8 cellular contexts compared by ENCODE assay signal in the genomic region with DNA sequence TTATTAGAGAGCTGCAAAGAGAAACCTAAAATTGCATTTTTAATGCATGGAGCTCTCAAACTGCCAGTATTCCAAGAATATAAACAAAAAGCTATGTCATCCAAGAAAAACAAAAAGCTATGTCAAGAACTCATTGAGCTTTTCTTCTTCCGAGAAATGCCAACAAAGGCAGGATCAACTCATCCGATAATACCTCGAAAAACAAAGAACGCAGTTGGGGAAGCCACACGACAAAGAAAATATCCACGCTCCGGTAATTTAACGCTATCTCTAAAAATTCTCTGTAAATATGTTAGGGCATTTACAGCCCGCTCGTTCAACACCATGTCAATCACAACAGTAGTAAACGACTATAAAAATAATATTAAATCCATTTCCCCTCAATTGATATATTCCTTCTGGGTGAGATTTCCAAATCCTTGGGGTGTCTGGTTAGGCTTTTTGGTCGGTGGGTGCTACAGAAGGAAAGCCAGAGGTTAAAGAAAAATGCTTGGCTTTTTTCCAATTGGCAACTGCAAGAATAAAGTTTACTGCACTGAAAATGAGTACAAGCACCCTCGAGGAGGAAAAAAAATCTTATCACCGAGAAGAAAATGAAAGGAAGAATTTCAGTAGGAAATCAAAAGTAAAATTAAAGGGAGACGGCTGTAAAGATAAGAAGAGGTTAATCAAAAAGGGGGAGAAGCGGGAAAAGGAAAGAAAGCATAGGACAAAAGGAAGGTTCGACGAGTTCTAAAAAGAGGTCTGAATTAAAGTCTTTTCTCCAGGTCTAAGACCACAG. TPM values are rescaled to one million over a fixed set of nuclear protein-coding genes. Genes with fewer than 3 reads are reported as not detected.
DNase-seq lines count a peak whose midpoint lies in the region; ATAC-seq and TF ChIP-seq lines count a peak whose summit lies in the region.

No MANE protein-coding gene starts in this region.

- H3K4me3 ChIP-seq in BE2C (ENCODE audit: low read depth, low read length) (peak overlapping the region; percentile 93), gastrocnemius medialis (peak overlapping the region; percentile 87 to 99 (median 92))

- no peaks in the 10 kb centered on the region for H3K9me3 Mint-ChIP-seq in WTC11
- peaks cover 21% of the 10 kb centered on the region for H3K9me3 Mint-ChIP-seq in glutamatergic neuron (ENCODE audit: unreplicated experiment)

- H3K27ac Mint-ChIP-seq in WTC11 (peak overlapping the region; percentile 100), glutamatergic neuron (ENCODE audit: unreplicated experiment) (peak overlapping the region; percentile 100)

- ATAC-seq in WTC11 (no peak), gastrocnemius medialis (no peak), GM18909 (IDR thresholded peaks at IDR 0.05; ENCODE audit: poor library complexity, unreplicated experiment) (no peak), HG03571 (IDR thresholded peaks at IDR 0.05; ENCODE audit: unreplicated experiment) (no peak), GM21390 (IDR thresholded peaks at IDR 0.05; ENCODE audit: unreplicated experiment) (no peak)

- H3K9me3 ChIP-seq in BE2C, result no peaks in the 10 kb centered on the region
- H3K9me3 ChIP-seq in gastrocnemius medialis, result no peaks in the 10 kb centered on the region

- H3K27me3 ChIP-seq in BE2C, result no peaks in the 10 kb centered on the region
- H3K27me3 ChIP-seq in gastrocnemius medialis, result no peaks in the 10 kb centered on the region

- CTCF ChIA-PET in HEK293T (lab: Yijun Ruan, JAX), result no interaction called here
- CTCF ChIA-PET in WTC11 (lab: Charles Lee), result no interaction called here

- POLR2A ChIA-PET in HEK293T (lab: Yijun Ruan, JAX), result interaction anchor here (0.7 to 1.4 kb wide), 6 partner anchors 9 to 112 kb away, joined by 3 to 14 read pairs (median 3); a partner anchor contains a TSS
- POLR2A ChIA-PET in WTC11 (lab: Charles Lee), result interaction anchor here (0.6 to 2.4 kb wide), 5 partner anchors 10 to 333 kb away, joined by 4 to 18 read pairs (median 5); a partner anchor contains a TSS

- H3K27me3 Mint-ChIP-seq in WTC11 (ENCODE audit: low read depth), result peaks cover 4% of the 10 kb centered on the region
- H3K27me3 Mint-ChIP-seq in glutamatergic neuron (ENCODE audit: unreplicated experiment), result peaks cover 16% of the 10 kb centered on the region

- peak overlapping the region; percentile 94 to 99 (median 95) for H3K27ac ChIP-seq in gastrocnemius medialis

- H3K4me1 ChIP-seq in BE2C, result no peaks in the 10 kb centered on the region
- H3K4me1 ChIP-seq in gastrocnemius medialis, result peaks cover 25 to 34% of the 10 kb centered on the region in 2 donors

- no peak for DNase-seq in BE2C
- no peak for DNase-seq in HEK293T (ENCODE audit: extremely low spot score)
- DNase-seq in WTC11 (ENCODE audit: low spot score), result no peak
- no peak for DNase-seq in glutamatergic neuron
- no peak for DNase-seq in gastrocnemius medialis

- intact Hi-C loops in gastrocnemius medialis (cut with DNase I; ENCODE audit: low total_unique reads), result loop anchor here (1.0 to 5.0 kb wide), 8 partner anchors 10 to 883 kb away; a partner anchor contains a TSS

- H3K4me1 Mint-ChIP-seq in WTC11 (peaks cover 40% of the 10 kb centered on the region), glutamatergic neuron (ENCODE audit: low read depth, unreplicated experiment) (peaks cover 10% of the 10 kb centered on the region)

- H3K36me3 ChIP-seq in BE2C (no peaks in the 10 kb centered on the region; the same call in 1 of the 2 replicates), gastrocnemius medialis (no peaks in the 10 kb centered on the region)

- H3K36me3 Mint-ChIP-seq in WTC11 (peaks cover 14% of the 10 kb centered on the region; the same call in 1 of the 2 replicates), glutamatergic neuron (ENCODE audit: unreplicated experiment) (peaks cover 4% of the 10 kb centered on the region)

- H3K4me3 Mint-ChIP-seq in WTC11, result peak overlapping the region; percentile 97
- peak overlapping the region; percentile 89 for H3K4me3 Mint-ChIP-seq in glutamatergic neuron (ENCODE audit: unreplicated experiment)

- TF ChIP-seq POLR2A in gastrocnemius medialis (IDR thresholded peaks at IDR 0.05), result no peak

- no peak for TF ChIP-seq CTCF in BE2C (IDR thresholded peaks at IDR 0.05; ENCODE audit: low read depth, low read length)
- TF ChIP-seq CTCF in WTC11 (IDR thresholded peaks at IDR 0.05), result no peak
- TF ChIP-seq CTCF in glutamatergic neuron (IDR thresholded peaks at IDR 0.05; ENCODE audit: partially characterized antibody, unreplicated experiment), result no peak
- no peak for TF ChIP-seq CTCF in gastrocnemius medialis (IDR thresholded peaks at IDR 0.05 in 4 of 5, conservative IDR thresholded peaks at IDR 0.05 in 1 of 5)

- in situ Hi-C loops in gastrocnemius medialis (cut with MboI; ENCODE audit: low sequenced_read_pairs in 4 of 4), result no loop called here

TF ChIP-seq in HEK293T, 16 proteins besides CTCF, POLR2A, EP300 and RAD21 (continues in another document):
- TF ChIP-seq FOXK2 (IDR thresholded peaks at IDR 0.05) (no peak), L3MBTL2 (conservative IDR thresholded peaks at IDR 0.05) (0 out of 2 replicates have a peak, but pooled peaks have one; percentile 28), ARNT (IDR thresholded peaks at IDR 0.05) (no peak), TARDBP (IDR thresholded peaks at IDR 0.05) (no peak), BHLHE40 (IDR thresholded peaks at IDR 0.05; ENCODE audit: borderline replicate concordance) (no peak), CTBP1 (IDR thresholded peaks at IDR 0.05; ENCODE audit: borderline replicate concordance) (0 out of 2 replicates have a peak, but pooled peaks have one; percentile 31), LEF1 (IDR thresholded peaks at IDR 0.05; ENCODE audit: borderline replicate concordance) (no peak), FOXM1 (IDR thresholded peaks at IDR 0.05; ENCODE audit: borderline replicate concordance) (no peak), HDGF (IDR thresholded peaks at IDR 0.05; ENCODE audit: borderline replicate concordance) (no peak), SP1 (IDR thresholded peaks at IDR 0.05) (no peak), NFRKB (IDR thresholded peaks at IDR 0.05) (no peak), ELF4 (IDR thresholded peaks at IDR 0.05) (no peak), SUZ12 (IDR thresholded peaks at IDR 0.05) (no peak)
- TF ChIP-seq, protein P1, sequence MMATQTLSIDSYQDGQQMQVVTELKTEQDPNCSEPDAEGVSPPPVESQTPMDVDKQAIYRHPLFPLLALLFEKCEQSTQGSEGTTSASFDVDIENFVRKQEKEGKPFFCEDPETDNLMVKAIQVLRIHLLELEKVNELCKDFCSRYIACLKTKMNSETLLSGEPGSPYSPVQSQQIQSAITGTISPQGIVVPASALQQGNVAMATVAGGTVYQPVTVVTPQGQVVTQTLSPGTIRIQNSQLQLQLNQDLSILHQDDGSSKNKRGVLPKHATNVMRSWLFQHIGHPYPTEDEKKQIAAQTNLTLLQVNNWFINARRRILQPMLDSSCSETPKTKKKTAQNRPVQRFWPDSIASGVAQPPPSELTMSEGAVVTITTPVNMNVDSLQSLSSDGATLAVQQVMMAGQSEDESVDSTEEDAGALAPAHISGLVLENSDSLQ (IDR thresholded peaks at IDR 0.05), result peak; percentile 81

TF ChIP-seq in WTC11, 78 proteins besides CTCF, POLR2A, EP300 and RAD21 (continues in another document):
- TF ChIP-seq, protein P2, sequence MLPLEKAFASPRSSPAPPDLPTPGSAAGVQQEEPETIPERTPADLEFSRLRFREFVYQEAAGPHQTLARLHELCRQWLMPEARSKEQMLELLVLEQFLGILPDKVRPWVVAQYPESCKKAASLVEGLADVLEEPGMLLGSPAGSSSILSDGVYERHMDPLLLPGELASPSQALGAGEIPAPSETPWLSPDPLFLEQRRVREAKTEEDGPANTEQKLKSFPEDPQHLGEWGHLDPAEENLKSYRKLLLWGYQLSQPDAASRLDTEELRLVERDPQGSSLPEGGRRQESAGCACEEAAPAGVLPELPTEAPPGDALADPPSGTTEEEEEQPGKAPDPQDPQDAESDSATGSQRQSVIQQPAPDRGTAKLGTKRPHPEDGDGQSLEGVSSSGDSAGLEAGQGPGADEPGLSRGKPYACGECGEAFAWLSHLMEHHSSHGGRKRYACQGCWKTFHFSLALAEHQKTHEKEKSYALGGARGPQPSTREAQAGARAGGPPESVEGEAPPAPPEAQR (CRISPR knock-in tag; IDR thresholded peaks at IDR 0.05), result no peak
- TF ChIP-seq ZNF396 (CRISPR knock-in tag; IDR thresholded peaks at IDR 0.05; ENCODE audit: borderline replicate concordance) (no peak), IRF2 (CRISPR knock-in tag; IDR thresholded peaks at IDR 0.05; ENCODE audit: borderline replicate concordance, low read depth) (no peak), NFE2L1 (CRISPR knock-in tag; IDR thresholded peaks at IDR 0.05) (no peak), PRRX2 (CRISPR knock-in tag; IDR thresholded peaks at IDR 0.05) (no peak)
- TF ChIP-seq, protein P3, sequence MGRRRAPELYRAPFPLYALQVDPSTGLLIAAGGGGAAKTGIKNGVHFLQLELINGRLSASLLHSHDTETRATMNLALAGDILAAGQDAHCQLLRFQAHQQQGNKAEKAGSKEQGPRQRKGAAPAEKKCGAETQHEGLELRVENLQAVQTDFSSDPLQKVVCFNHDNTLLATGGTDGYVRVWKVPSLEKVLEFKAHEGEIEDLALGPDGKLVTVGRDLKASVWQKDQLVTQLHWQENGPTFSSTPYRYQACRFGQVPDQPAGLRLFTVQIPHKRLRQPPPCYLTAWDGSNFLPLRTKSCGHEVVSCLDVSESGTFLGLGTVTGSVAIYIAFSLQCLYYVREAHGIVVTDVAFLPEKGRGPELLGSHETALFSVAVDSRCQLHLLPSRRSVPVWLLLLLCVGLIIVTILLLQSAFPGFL (CRISPR knock-in tag; IDR thresholded peaks at IDR 0.05; ENCODE audit: borderline replicate concordance), result no peak

RNA-seq across cellular contexts. Expression of a gene that starts 0.9 kb away (rescaled TPM):
- 33.0 TPM for polyA plus RNA-seq in BE2C (2012; ENCODE audit: insufficient read depth, insufficient read length, low read depth)
- 150 to 178 TPM (median 176 TPM) in 3 replicates for total RNA-seq in WTC11 (2021)
- total RNA-seq in glutamatergic neuron (ENCODE audit: unreplicated experiment), result 403 TPM
- total RNA-seq in gastrocnemius medialis, result 10 to 100 TPM; 20.2 to 54.8 (median 26.6) TPM

RNA-seq across cellular contexts. Expression of a gene that starts 10.4 kb away (rescaled TPM):
- polyA plus RNA-seq in BE2C (2012; ENCODE audit: insufficient read depth, insufficient read length, low read depth), result 6.1 TPM
- total RNA-seq in WTC11 (2021) (43.3 to 53.1 TPM (median 47.1 TPM) in 3 replicates), glutamatergic neuron (ENCODE audit: unreplicated experiment) (45.7 TPM), gastrocnemius medialis (10 to 100 TPM; 28.2 to 35.6 (median 30.2) TPM)

RNA-seq across cellular contexts. Expression of a gene that starts 46.0 kb away (rescaled TPM):
- 239 TPM for polyA plus RNA-seq in BE2C (2012; ENCODE audit: insufficient read depth, insufficient read length, low read depth)
- 350 to 369 TPM (median 355 TPM) in 3 replicates for total RNA-seq in WTC11 (2021)
- 114 TPM for total RNA-seq in glutamatergic neuron (ENCODE audit: unreplicated experiment)
- total RNA-seq in gastrocnemius medialis, result 100 to 1,000 TPM in 3 of 4 donors, 10 to 100 TPM in 1; 77.0 to 110 (median 106) TPM

RNA-seq across cellular contexts. Expression of a gene that starts 54.3 kb away (rescaled TPM):
- polyA plus RNA-seq in BE2C (2012; ENCODE audit: insufficient read depth, insufficient read length, low read depth), result 35.8 TPM
- total RNA-seq in WTC11 (2021) (81.0 to 83.9 TPM (median 81.4 TPM) in 3 replicates), glutamatergic neuron (ENCODE audit: unreplicated experiment) (17.3 TPM), gastrocnemius medialis (10 to 100 TPM; 12.7 to 23.7 (median 17.7) TPM)

RNA-seq across cellular contexts. Expression of a gene that starts 56.7 kb away (rescaled TPM):
- 11.4 TPM for polyA plus RNA-seq in BE2C (2012; ENCODE audit: insufficient read depth, insufficient read length, low read depth)
- total RNA-seq in WTC11 (2021) (6.8 to 13.1 TPM (median 10.2 TPM) in 3 replicates), glutamatergic neuron (ENCODE audit: unreplicated experiment) (11.0 TPM), gastrocnemius medialis (10 to 100 TPM in 1 of 4 donors, 1 to 10 TPM in 3; 6.3 to 10.1 (median 7.3) TPM)
